In genomic region chr5:157115502-157115901, GRCh38 we compare ENCODE assay signal across 25 cellular contexts. TPM values are rescaled to one million over a fixed set of nuclear protein-coding genes. Genes with fewer than 3 reads are reported as not detected.
"Had no signal": no experiment of that assay in that cellular context is flagged by ENCODE, and none has a peak within 500 bp of the region (broad histone marks: within the 10 kb centered on the region; RNA-seq: fewer than 3 reads in every experiment).

No MANE protein-coding gene starts in this region.

- H3K4me3 Mint-ChIP-seq: activated B cell treated with CpG ODN at 0.5 μM for 24 hours; effector memory CD8-positive, alpha-beta T cell; mesothelial cell of epicardium; neural crest cell had no signal

- H3K27ac Mint-ChIP-seq: activated B cell treated with CpG ODN at 0.5 μM for 24 hours; effector memory CD8-positive, alpha-beta T cell; mesothelial cell of epicardium had no signal

- H3K4me3 ChIP-seq: body of pancreas, lung, skin epidermis, thoracic aorta, upper lobe of left lung had no signal

- ATAC-seq: body of pancreas; effector memory CD8-positive, alpha-beta T cell; left colon had no signal

- H3K27ac ChIP-seq: body of pancreas, skin epidermis, thoracic aorta, upper lobe of left lung had no signal

- H3K9me3 ChIP-seq: body of pancreas, thoracic aorta, upper lobe of left lung had no signal

- DNase-seq: activated B cell treated with CpG ODN at 0.5 μM for 24 hours; activated CD4-positive, alpha-beta T cell treated with anti-CD3 and anti-CD28 coated beads for 4 hours; activated CD8-positive, alpha-beta memory T cell treated with anti-CD3 and anti-CD28 coated beads, Interleukin-2, amount 50 U/mL, for 4 hours; activated CD8-positive, alpha-beta T cell treated with anti-CD3 and anti-CD28 coated beads for 36 hours; activated gamma-delta T cell treated with Interleukin-2 at 50 U/mL for 16 hours; activated T-cell treated with anti-CD3 and anti-CD28 coated beads, Interleukin-2, amount 50 U/mL, for 48 hours; body of pancreas; caudate nucleus; effector memory CD8-positive, alpha-beta T cell; foreskin fibroblast; hippocampal formation; left colon; stimulated activated CD4-positive, alpha-beta T cell treated with anti-CD3 and anti-CD28 coated beads, Interleukin-15, amount 100 ng/mL, for 24 hours; stimulated activated CD4-positive, alpha-beta T cell treated with anti-CD3 and anti-CD28 coated beads, Interleukin-2, amount 100 ng/mL, for 48 hours; upper lobe of left lung had no signal

- H3K4me1 ChIP-seq: body of pancreas, upper lobe of left lung had no signal

- H3K36me3 Mint-ChIP-seq: activated naive CD4-positive, alpha-beta T cell treated with anti-CD3 and anti-CD28 coated beads, Interleukin-2, amount 50 U/mL, for 72 hours; mesothelial cell of epicardium had no signal

- H3K36me3 ChIP-seq: thoracic aorta, upper lobe of left lung had no signal

- H3K4me1 Mint-ChIP-seq: mesothelial cell of epicardium, neural crest cell had no signal

- H3K27me3 Mint-ChIP-seq: activated B cell treated with CpG ODN at 0.5 μM for 24 hours; activated CD8-positive, alpha-beta T cell treated with anti-CD3 and anti-CD28 coated beads for 36 hours; effector memory CD8-positive, alpha-beta T cell had no signal

- H3K9me3 Mint-ChIP-seq: activated B cell treated with CpG ODN at 0.5 μM for 24 hours; activated CD8-positive, alpha-beta T cell treated with anti-CD3 and anti-CD28 coated beads for 36 hours; activated naive CD4-positive, alpha-beta T cell treated with anti-CD3 and anti-CD28 coated beads, Interleukin-2, amount 50 U/mL, for 72 hours; effector memory CD8-positive, alpha-beta T cell; mesothelial cell of epicardium; neural crest cell had no signal

- H3K27me3 ChIP-seq: body of pancreas, upper lobe of left lung had no signal

RNA-seq across cellular contexts. Expression of gene HAVCR2, which starts 6.7 kb away (rescaled TPM):
- total RNA-seq: glomerular endothelial cell had no signal

RNA-seq across cellular contexts. Expression of gene GARIN3, which starts 50.6 kb away (rescaled TPM):
- total RNA-seq: activated B cell treated with CpG ODN at 0.5 μM for 24 hours, body of pancreas, dermis microvascular lymphatic vessel endothelial cell, glomerular endothelial cell, left colon, lung, mesothelial cell of epicardium, neural crest cell, omental fat pad, posterior vena cava, thoracic aorta, upper lobe of left lung had no signal
- polyA plus RNA-seq: lung had no signal

RNA-seq across cellular contexts. Expression of gene HAVCR1, which starts 56.6 kb away (rescaled TPM):
- total RNA-seq: activated B cell treated with CpG ODN at 0.5 μM for 24 hours, body of pancreas, dermis microvascular lymphatic vessel endothelial cell, glomerular endothelial cell, neural crest cell had no signal
